9 cellular contexts compared by ENCODE assay signal in genomic region chr10:44857363-44858016, GRCh38. TPM values are rescaled to one million over a fixed set of nuclear protein-coding genes. Genes with fewer than 3 reads are reported as not detected.
DNase-seq lines count a peak whose midpoint lies in the region; ATAC-seq and TF ChIP-seq lines count a peak whose summit lies in the region.
"Had no signal": no experiment of that assay in that cellular context is flagged by ENCODE, and none has a peak within 500 bp of the region (broad histone marks: within the 10 kb centered on the region; RNA-seq: fewer than 3 reads in every experiment).

No MANE protein-coding gene starts in this region.

- TF ChIP-seq CTCF in CD4-positive, alpha-beta T cell (IDR thresholded peaks at IDR 0.05): peak; percentile 98
- peak; percentile 95 to 100 (median 98) for TF ChIP-seq CTCF in heart right ventricle (IDR thresholded peaks at IDR 0.05)

- POLR2A ChIA-PET in CD4-positive, alpha-beta T cell (lab: Charles Lee): interaction anchor here (1.4 kb wide), 1 partner anchor 10 kb away, joined by 3 read pairs; no protein-coding TSS in a partner anchor
- POLR2A ChIA-PET in activated naive CD8-positive, alpha-beta T cell treated with anti-CD3 and anti-CD28 coated beads, Interleukin-2, amount 10 ng/mL, durations not matched to agents 7 days and 5 days (lab: Charles Lee): no interaction called here

- CTCF ChIA-PET in CD4-positive, alpha-beta T cell (lab: Charles Lee): interaction anchor here (0.7 to 1.6 kb wide), 3 partner anchors 12 to 1167 kb away, joined by 3 to 4 read pairs (median 3); no protein-coding TSS in a partner anchor

- H3K36me3 ChIP-seq in heart right ventricle: no peaks in the 10 kb centered on the region

- ATAC-seq in CD4-positive, alpha-beta T cell (ENCODE audit: poor library complexity): peak; percentile 84
- ATAC-seq in HG03521 (IDR thresholded peaks at IDR 0.05; ENCODE audit: unreplicated experiment): peak; percentile 67
- ATAC-seq in SK-N-SH treated with all-trans-retinoic acid at 6 μM for 48 hours: peak; percentile 77
- peak; percentile 77 for ATAC-seq in activated naive CD8-positive, alpha-beta T cell treated with anti-CD3 and anti-CD28 coated beads, Interleukin-2, amount 10 ng/mL, durations not matched to agents 7 days and 5 days (ENCODE audit: low read depth)
- ATAC-seq in heart right ventricle: peak; percentile 73 to 91 (median 86)

- no peak overlapping the region for H3K4me3 Mint-ChIP-seq in CD4-positive, alpha-beta T cell
- H3K4me3 Mint-ChIP-seq in activated naive CD8-positive, alpha-beta T cell treated with anti-CD3 and anti-CD28 coated beads, Interleukin-2, amount 10 ng/mL, durations not matched to agents 7 days and 5 days: no peak overlapping the region

- no peaks in the 10 kb centered on the region for H3K9me3 Mint-ChIP-seq in CD4-positive, alpha-beta T cell
- no peaks in the 10 kb centered on the region for H3K9me3 Mint-ChIP-seq in activated naive CD8-positive, alpha-beta T cell treated with anti-CD3 and anti-CD28 coated beads, Interleukin-2, amount 10 ng/mL, durations not matched to agents 7 days and 5 days

- peak; percentile 20 to 69 (median 41) for DNase-seq in CD4-positive, alpha-beta T cell
- DNase-seq in GM19240 (ENCODE audit: insufficient read length, low spot score): peak; percentile 66
- peak; percentile 68 for DNase-seq in activated naive CD8-positive, alpha-beta T cell treated with anti-CD3 and anti-CD28 coated beads, Interleukin-2, amount 10 ng/mL, durations not matched to agents 7 days and 5 days
- peak; percentile 78 to 79 for DNase-seq in heart right ventricle
- peak; percentile 50 for DNase-seq in renal cortical epithelial cell (ENCODE audit: low read depth)
- no peak for DNase-seq in putamen (ENCODE audit: low spot score)

- 34 to 37% methylated on average over 9 of the region's 9 CpGs for WGBS in heart right ventricle, 2 donors

- H3K27me3 Mint-ChIP-seq in CD4-positive, alpha-beta T cell: peaks cover 3% of the 10 kb centered on the region
- peaks cover 4% of the 10 kb centered on the region for H3K27me3 Mint-ChIP-seq in activated naive CD8-positive, alpha-beta T cell treated with anti-CD3 and anti-CD28 coated beads, Interleukin-2, amount 10 ng/mL, durations not matched to agents 7 days and 5 days

- H3K4me1 ChIP-seq in heart right ventricle: peaks cover 0 to 28% (median 0%) of the 10 kb centered on the region in 9 donors

- peaks cover 5% of the 10 kb centered on the region for H3K27me3 ChIP-seq in CD4-positive, alpha-beta T cell (ENCODE audit: control insufficient read depth, insufficient read depth, low read length)
- H3K27me3 ChIP-seq in heart right ventricle: peaks cover 0 to 8% (median 0%) of the 10 kb centered on the region in 7 donors

- no peak overlapping the region for H3K27ac Mint-ChIP-seq in CD4-positive, alpha-beta T cell
- H3K27ac Mint-ChIP-seq in activated naive CD8-positive, alpha-beta T cell treated with anti-CD3 and anti-CD28 coated beads, Interleukin-2, amount 10 ng/mL, durations not matched to agents 7 days and 5 days: no peak overlapping the region

- H3K4me3 ChIP-seq in heart right ventricle: no peak overlapping the region

- intact Hi-C loops in CD4-positive, alpha-beta T cell (cut with DNase I, micrococcal nuclease): loop anchor here in 1 of 2 experiments (2.0 kb wide), 1 partner anchor 1185 kb away; no protein-coding TSS in a partner anchor
- intact Hi-C loops in heart right ventricle (cut with DNase I): loop anchor here in 8 of 10 donors (2.0 to 10.0 kb wide), 9 partner anchors 173 to 1185 kb away; partner anchors contain the start of gene CXCL12 (in 3 of the 8)

- no peaks in the 10 kb centered on the region for H3K36me3 Mint-ChIP-seq in CD4-positive, alpha-beta T cell (ENCODE audit: low read depth)
- H3K36me3 Mint-ChIP-seq in activated naive CD8-positive, alpha-beta T cell treated with anti-CD3 and anti-CD28 coated beads, Interleukin-2, amount 10 ng/mL, durations not matched to agents 7 days and 5 days: no peaks in the 10 kb centered on the region

- H3K27ac ChIP-seq in CD4-positive, alpha-beta T cell (ENCODE audit: low read depth, low read length): no peak overlapping the region
- peak overlapping the region in 1 of 10 donors; percentile 3 for H3K27ac ChIP-seq in heart right ventricle

- H3K9me3 ChIP-seq in CD4-positive, alpha-beta T cell (ENCODE audit: control insufficient read depth, low read length): no peaks in the 10 kb centered on the region
- no peaks in the 10 kb centered on the region for H3K9me3 ChIP-seq in heart right ventricle

- no peaks in the 10 kb centered on the region for H3K4me1 Mint-ChIP-seq in CD4-positive, alpha-beta T cell (ENCODE audit: low read depth)
- peaks cover 2% of the 10 kb centered on the region for H3K4me1 Mint-ChIP-seq in activated naive CD8-positive, alpha-beta T cell treated with anti-CD3 and anti-CD28 coated beads, Interleukin-2, amount 10 ng/mL, durations not matched to agents 7 days and 5 days

TF ChIP-seq in SK-N-SH treated with all-trans-retinoic acid at 6 μM for 48 hours, 23 proteins besides CTCF, POLR2A, EP300 and RAD21:
- TF ChIP-seq ZFP3 (CRISPR knock-in tag; IDR thresholded peaks at IDR 0.05): no peak
- no peak for TF ChIP-seq ZNF70 (CRISPR knock-in tag; IDR thresholded peaks at IDR 0.05)
- TF ChIP-seq ZFP30 (CRISPR knock-in tag; IDR thresholded peaks at IDR 0.05): no peak
TF ChIP-seq in SK-N-SH treated with all-trans-retinoic acid at 6 μM for 48 hours: peak in this region for 0.

RNA-seq across cellular contexts. Expression of gene TMEM72, which starts 53.6 kb away (rescaled TPM):
- not detected for total RNA-seq in CD4-positive, alpha-beta T cell
- total RNA-seq in activated naive CD8-positive, alpha-beta T cell treated with anti-CD3 and anti-CD28 coated beads, Interleukin-2, amount 10 ng/mL, durations not matched to agents 7 days and 5 days: not detected
- total RNA-seq in heart right ventricle (under 1 TPM in 2 of 10 donors, not detected in 8; 0.17 to 0.22 TPM), renal cortical epithelial cell (0.15 TPM in 1 of 2 replicates, not detected in the other)
- polyA plus RNA-seq in heart right ventricle: not detected
- total RNA-seq: T-helper 2 cell treated with Interferon-gamma antibody and Interleukin-4, amounts not matched to agents 100 ng/mL and 5 ng/mL, for 36 hours had no signal
